In the genomic region with DNA sequence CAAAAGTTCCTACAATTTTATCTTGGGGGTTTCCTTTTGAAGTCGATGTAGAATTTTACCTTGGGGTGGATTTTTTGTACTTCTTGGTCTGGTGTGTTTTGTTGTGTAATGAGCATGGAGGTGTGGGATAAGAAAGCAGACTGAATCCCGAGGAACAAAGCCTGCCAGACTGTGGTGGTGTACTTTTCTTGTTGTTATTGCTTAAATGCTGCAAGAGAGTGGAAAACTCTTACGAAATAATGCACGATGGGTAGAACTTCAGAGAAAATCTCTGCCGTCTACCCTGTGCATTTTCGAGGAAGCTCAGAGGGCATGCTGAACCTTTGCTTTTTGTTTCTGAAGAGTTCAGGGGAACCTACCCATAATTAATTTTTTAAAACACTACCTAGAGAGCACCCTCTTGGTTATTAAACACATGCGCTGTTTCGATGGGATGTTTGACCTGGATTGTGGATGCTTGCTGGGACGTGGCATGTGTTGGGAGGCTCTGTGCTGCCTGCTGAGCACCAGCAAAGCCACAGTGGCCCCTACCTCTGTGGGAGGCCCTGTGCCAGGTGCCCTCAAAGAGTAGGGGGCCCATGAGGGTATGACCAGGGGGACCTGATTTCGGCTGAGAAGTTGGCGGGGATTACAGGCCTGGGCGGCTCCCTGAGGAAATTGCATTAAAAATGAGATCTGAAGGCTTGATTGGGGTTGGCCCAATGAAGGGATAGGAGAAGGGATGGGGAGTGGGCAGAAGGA, we compare ENCODE assay signal across 29 cellular contexts.
DNase-seq lines count a peak whose midpoint lies in the region; ATAC-seq and TF ChIP-seq lines count a peak whose summit lies in the region.
"Had no signal": no experiment of that assay in that cellular context is flagged by ENCODE, and none has a peak within 500 bp of the region (broad histone marks: within the 10 kb centered on the region; RNA-seq: fewer than 3 reads in every experiment).

No MANE protein-coding gene starts in this region.

- no peak overlapping the region for H3K4me2 ChIP-seq in mesendoderm (ENCODE audit: low read length)
- H3K4me2 ChIP-seq: KMS-11 had no signal

- H4K8ac ChIP-seq in mesendoderm (ENCODE audit: low read depth, low read length) = no peak overlapping the region

- CTCF ChIA-PET in HEK293 (lab: Yijun Ruan, JAX) (interaction anchor here (0.7 kb wide), 1 partner anchor 27 kb away, joined by 3 read pairs; no protein-coding TSS in a partner anchor), WTC11 (lab: Charles Lee) (interaction anchor here (0.6 kb wide), 1 partner anchor 55 kb away, joined by 3 read pairs; no protein-coding TSS in a partner anchor)

- peaks cover 18% of the 10 kb centered on the region for H3K79me2 ChIP-seq in mesendoderm (ENCODE audit: control insufficient read depth, insufficient read depth, low read length)

- no peak overlapping the region for H2BK120ac ChIP-seq in mesendoderm (ENCODE audit: low read depth, low read length)

- H3K9me3 ChIP-seq in HEK293 (ENCODE audit: control insufficient read depth, insufficient read depth, low read depth, low read length) (no peaks in the 10 kb centered on the region), thoracic aorta (no peaks in the 10 kb centered on the region), transverse colon (no peaks in the 10 kb centered on the region)
- H3K9me3 ChIP-seq: BE2C, uterus had no signal

- DNase-seq in WTC11 (ENCODE audit: low spot score) (no peak), mesendoderm (no peak), thoracic aorta (ENCODE audit: low spot score) (no peak), foreskin keratinocyte (no peak), transverse colon (no peak)
- DNase-seq in activated T-cell treated with anti-CD3 and anti-CD28 coated beads, Interleukin-2, amount 50 U/mL, for 48 hours = no peak
- DNase-seq: activated CD8-positive, alpha-beta T cell treated with anti-CD3 and anti-CD28 coated beads for 36 hours; amygdala; BE2C; effector memory CD4-positive, alpha-beta T cell; EL; head of caudate nucleus; mesenchymal stem cell; MM.1S; NCI-H1417 treated with DMSO at 0.1 percent for 48 hours; NCI-H2081 treated with DMSO at 0.1 percent for 48 hours; NCI-H226; NCI-H69; posterior cingulate gyrus; SHP77; stimulated activated CD4-positive, alpha-beta T cell treated with anti-CD3 and anti-CD28 coated beads, Interleukin-4, amount 100 ng/mL, for 24 hours; uterus had no signal

- peaks cover 70% of the 10 kb centered on the region for H3K4me1 Mint-ChIP-seq in WTC11
- H3K4me1 Mint-ChIP-seq: activated naive CD4-positive, alpha-beta T cell treated with anti-CD3 and anti-CD28 coated beads, Interleukin-2, amount 50 U/mL, for 24 hours had no signal

- peak overlapping the region; percentile 85 for H3K27ac Mint-ChIP-seq in WTC11
- H3K27ac Mint-ChIP-seq: activated CD8-positive, alpha-beta T cell treated with anti-CD3 and anti-CD28 coated beads for 36 hours; activated naive CD4-positive, alpha-beta T cell treated with anti-CD3 and anti-CD28 coated beads, Interleukin-2, amount 50 U/mL, for 24 hours; activated T-helper 2 cell treated with anti-CD3 and anti-CD28 coated beads, Interferon-gamma antibody, Interleukin-2, Interleukin-4, amounts not matched to agents 10 μg/mL and 5 μg/mL and 100 μg/mL, durations not matched to agents 14 hours and 24 hours and 36 hours; T-helper 2 cell treated with Interferon-gamma antibody and Interleukin-4, amounts not matched to agents 5 μg/mL and 100 μg/mL, for 36 hours had no signal

- H3K4me1 ChIP-seq in HEK293 (ENCODE audit: control insufficient read depth, insufficient read depth, low read length) (peaks cover 22% of the 10 kb centered on the region), mesendoderm (ENCODE audit: control insufficient read depth, low read depth, low read length) (peaks cover 10% of the 10 kb centered on the region), thoracic aorta (ENCODE audit: control insufficient read depth in 1 of 2, low read depth in 2 of 2) (peaks cover 51 to 89% of the 10 kb centered on the region in 2 donors), foreskin keratinocyte (no peaks in the 10 kb centered on the region), transverse colon (peaks cover 10 to 26% (median 16%) of the 10 kb centered on the region in 4 donors)
- H3K4me1 ChIP-seq: uterus had no signal

- H3K4me3 Mint-ChIP-seq in WTC11 = no peak overlapping the region
- H3K4me3 Mint-ChIP-seq: activated CD8-positive, alpha-beta T cell treated with anti-CD3 and anti-CD28 coated beads for 36 hours; activated naive CD4-positive, alpha-beta T cell treated with anti-CD3 and anti-CD28 coated beads, Interleukin-2, amount 50 U/mL, for 24 hours; T-helper 2 cell treated with Interferon-gamma antibody and Interleukin-4, amounts not matched to agents 5 μg/mL and 100 μg/mL, for 36 hours had no signal

- no peak overlapping the region for H2AK5ac ChIP-seq in mesendoderm (ENCODE audit: low read length)

- peaks cover 21% of the 10 kb centered on the region for H3K79me1 ChIP-seq in mesendoderm (ENCODE audit: low read length)

- H3K18ac ChIP-seq in mesendoderm (ENCODE audit: low read length) = peak overlapping the region; percentile 65

- H3K27ac ChIP-seq in HEK293 (ENCODE audit: extremely low read depth, low read depth, low read length) = no peak overlapping the region
- H3K27ac ChIP-seq in mesendoderm (ENCODE audit: low read depth, low read length) = no peak overlapping the region
- peak overlapping the region; percentile 66 to 73 for H3K27ac ChIP-seq in thoracic aorta
- H3K27ac ChIP-seq in foreskin keratinocyte = no peak overlapping the region
- H3K27ac ChIP-seq in transverse colon = no peak overlapping the region
- H3K27ac ChIP-seq: HL-60, KMS-11 had no signal

- H3K9ac ChIP-seq in mesendoderm (ENCODE audit: low read length) = no peak overlapping the region
- H3K9ac ChIP-seq: KMS-11 had no signal

- H3K27me3 Mint-ChIP-seq in WTC11 (ENCODE audit: low read depth) = no peaks in the 10 kb centered on the region
- H3K27me3 Mint-ChIP-seq: activated CD8-positive, alpha-beta T cell treated with anti-CD3 and anti-CD28 coated beads for 36 hours; activated naive CD4-positive, alpha-beta T cell treated with anti-CD3 and anti-CD28 coated beads, Interleukin-2, amount 50 U/mL, for 24 hours had no signal

- no peak overlapping the region for H3K4ac ChIP-seq in mesendoderm (ENCODE audit: low read depth, low read length)

- H3K4me3 ChIP-seq in HEK293 (ENCODE audit: low read depth, low read length) = no peak overlapping the region
- H3K4me3 ChIP-seq in mesendoderm (ENCODE audit: low read length) = no peak overlapping the region
- H3K4me3 ChIP-seq in thoracic aorta = no peak overlapping the region
- no peak overlapping the region for H3K4me3 ChIP-seq in transverse colon
- H3K4me3 ChIP-seq: uterus had no signal

- ATAC-seq in WTC11 (no peak), thoracic aorta (ENCODE audit: insufficient number of reproducible peaks, low FRiP score, low read depth) (no peak), foreskin keratinocyte (no peak)
- ATAC-seq: activated CD8-positive, alpha-beta T cell treated with anti-CD3 and anti-CD28 coated beads for 36 hours; sciatic nerve had no signal

- H3K9me3 Mint-ChIP-seq in WTC11 = no peaks in the 10 kb centered on the region
- H3K9me3 Mint-ChIP-seq: activated CD8-positive, alpha-beta T cell treated with anti-CD3 and anti-CD28 coated beads for 36 hours; activated naive CD4-positive, alpha-beta T cell treated with anti-CD3 and anti-CD28 coated beads, Interleukin-2, amount 50 U/mL, for 24 hours; activated T-helper 2 cell treated with anti-CD3 and anti-CD28 coated beads, Interferon-gamma antibody, Interleukin-2, Interleukin-4, amounts not matched to agents 10 μg/mL and 5 μg/mL and 100 μg/mL, durations not matched to agents 14 hours and 24 hours and 36 hours; T-helper 2 cell treated with Interferon-gamma antibody and Interleukin-4, amounts not matched to agents 5 μg/mL and 100 μg/mL, for 36 hours had no signal

- no peak overlapping the region for H2BK15ac ChIP-seq in mesendoderm (replicated peaks; ENCODE audit: low read depth)

- H3K27me3 ChIP-seq in mesendoderm (ENCODE audit: insufficient read depth, low read length, poor library complexity) (no peaks in the 10 kb centered on the region), thoracic aorta (replicated peaks; ENCODE audit: insufficient read depth) (no peaks in the 10 kb centered on the region), foreskin keratinocyte (no peaks in the 10 kb centered on the region), transverse colon (no peaks in the 10 kb centered on the region)
- H3K27me3 ChIP-seq: BE2C, uterus had no signal

- H2BK5ac ChIP-seq in mesendoderm (ENCODE audit: low read length) = no peak overlapping the region

- in situ Hi-C loops in transverse colon (cut with MboI; ENCODE audit: low pct_ligation_motif_present in 1 of 4, low pct_unique_long_range_greater_than_20kb in 1 of 4, low sequenced_read_pairs in 3 of 4) = no loop called here

- POLR2A ChIA-PET in HEK293 (lab: Yijun Ruan, JAX) = interaction anchor here (0.7 kb wide), 1 partner anchor 14 kb away, joined by 3 read pairs; no protein-coding TSS in a partner anchor
- POLR2A ChIA-PET in WTC11 (lab: Charles Lee) = interaction anchor here (0.7 kb wide), 1 partner anchor 59 kb away, joined by 3 read pairs; no protein-coding TSS in a partner anchor

- H3K23ac ChIP-seq in mesendoderm (ENCODE audit: low read length) = no peak overlapping the region

- H3K36me3 Mint-ChIP-seq in WTC11 = peaks cover 24% of the 10 kb centered on the region

- WGBS in mesendoderm (ENCODE audit: extremely low coverage, insufficient coverage, low lambda C conversion rate) = no CpG with 5 or more reads among the region's 12 CpGs
- 89 to 91% methylated on average over 9 to 12 of the region's 12 CpGs for WGBS in transverse colon (ENCODE audit: low coverage in 1 of 2), 2 donors

- H4K5ac ChIP-seq in mesendoderm (ENCODE audit: low read length) = no peak overlapping the region

- no peak for TF ChIP-seq EP300 in transverse colon (IDR thresholded peaks at IDR 0.05; ENCODE audit: low read depth)

- TF ChIP-seq POLR2A in transverse colon (IDR thresholded peaks at IDR 0.05) = no peak

- no peak for TF ChIP-seq CTCF in HEK293 (tag by site-specific recombination; IDR thresholded peaks at IDR 0.05)
- TF ChIP-seq CTCF in WTC11 (IDR thresholded peaks at IDR 0.05) = no peak
- TF ChIP-seq CTCF in thoracic aorta (IDR thresholded peaks at IDR 0.05) = no peak
- TF ChIP-seq CTCF in foreskin keratinocyte (conservative IDR thresholded peaks at IDR 0.05) = no peak
- no peak for TF ChIP-seq CTCF in transverse colon (IDR thresholded peaks at IDR 0.05)

- intact Hi-C loops in transverse colon (cut with DNase I; ENCODE audit: low total_unique reads) = no loop called here

- H3K36me3 ChIP-seq in HEK293 (ENCODE audit: control insufficient read depth in 2 of 2, insufficient read depth in 1 of 2, low read length in 2 of 2) (peaks cover 6 to 7% of the 10 kb centered on the region in 2 experiments; a peak in 2 of 3 replicates), mesendoderm (ENCODE audit: control insufficient read depth, insufficient read depth, low read length) (no peaks in the 10 kb centered on the region), thoracic aorta (no peaks in the 10 kb centered on the region), transverse colon (peaks cover 0 to 4% (median 0%) of the 10 kb centered on the region in 4 donors)
- H3K36me3 ChIP-seq: uterus had no signal

- no peak overlapping the region for H3K56ac ChIP-seq in mesendoderm (ENCODE audit: low read length)

TF ChIP-seq in HEK293, 187 proteins besides CTCF, POLR2A, EP300 and RAD21 (continues in another document):
- peak; percentile 57 for TF ChIP-seq ZIC2 (tag by site-specific recombination; IDR thresholded peaks at IDR 0.05)

Comparison
In these comparisons a context has a peak if more than half of its experiments do, and no peak if none do; other contexts are left out.
1. H3K27ac ChIP-seq: peak in thoracic aorta (2 of 2); none in HEK293 (single experiment), mesendoderm (single experiment), foreskin keratinocyte (single experiment) and transverse colon (0 of 4).